ENCODE assay signal across 11 cellular contexts in genomic region chr2:30565860-30566358, GRCh38.
DNase-seq lines count a peak whose midpoint lies in the region; ATAC-seq and TF ChIP-seq lines count a peak whose summit lies in the region.
"Had no signal": no experiment of that assay in that cellular context is flagged by ENCODE, and none has a peak within 500 bp of the region (broad histone marks: within the 10 kb centered on the region; RNA-seq: fewer than 3 reads in every experiment).

No MANE protein-coding gene starts in this region.

- intact Hi-C loops in heart left ventricle (cut with DNase I) (loop anchor here in 1 of 10 donors (10.0 kb wide), 1 partner anchor 331 kb away; the partner anchor contains the start of gene LBH), sciatic nerve (cut with DNase I) (no loop called here)

- peaks cover 0 to 38% (median 12%) of the 10 kb centered on the region in 9 donors for H3K36me3 ChIP-seq in heart left ventricle
- H3K36me3 ChIP-seq: uterus had no signal

- peak; percentile 50 to 87 (median 86) for ATAC-seq in heart left ventricle
- ATAC-seq in sciatic nerve, result peak; percentile 88
- ATAC-seq: K562 had no signal

- DNase-seq in AG20443 (ENCODE audit: low spot score), result peak; percentile 78
- DNase-seq in activated CD4-positive, alpha-beta T cell treated with anti-CD3 and anti-CD28 coated beads, Interleukin-2, amount 50 U/mL, for 48 hours, result peak; percentile 9 to 37
- peak; percentile 42 to 67 (median 58) for DNase-seq in heart left ventricle
- DNase-seq in sciatic nerve (ENCODE audit: low spot score), result no peak
- no peak for DNase-seq in nucleus accumbens (lab: John Stamatoyannopoulos, UW)
- DNase-seq in DMS53 treated with DMSO at 0.1 percent for 48 hours (lab: John Stamatoyannopoulos, UW; ENCODE audit: unreplicated experiment), result no peak
- no peak for DNase-seq in DMS153 (lab: John Stamatoyannopoulos, UW)
- DNase-seq in GM20000 (ENCODE audit: low spot score), result no peak
- DNase-seq: NCI-H2081 had no signal

- no peak for TF ChIP-seq POLR2A in heart left ventricle (IDR thresholded peaks at IDR 0.05)

- no peaks in the 10 kb centered on the region for H3K9me3 ChIP-seq in heart left ventricle
- H3K9me3 ChIP-seq: uterus had no signal

- H3K4me1 ChIP-seq in heart left ventricle, result peaks cover 0 to 23% (median 8%) of the 10 kb centered on the region in 12 donors
- H3K4me1 ChIP-seq: uterus had no signal

- WGBS in heart left ventricle, 4 donors, result 62 to 71% (median 66%) methylated on average over 5 of the region's 5 CpGs

- peak overlapping the region in 2 of 12 donors; percentile 4 to 10 for H3K4me3 ChIP-seq in heart left ventricle
- H3K4me3 ChIP-seq: K562, uterus had no signal

- H3K27ac ChIP-seq in heart left ventricle, result peak overlapping the region; percentile 6 to 79 (median 62)

- no peaks in the 10 kb centered on the region for H3K27me3 ChIP-seq in heart left ventricle
- H3K27me3 ChIP-seq: uterus had no signal

- TF ChIP-seq CTCF in heart left ventricle (IDR thresholded peaks at IDR 0.05) (no peak), GM20000 (IDR thresholded peaks at IDR 0.05; ENCODE audit: extremely low read depth, missing control alignments) (no peak)

Comparison
In these comparisons a context has a peak if more than half of its experiments do, and no peak if none do; other contexts are left out.
1. DNase-seq: peak in AG20443 (single experiment), activated CD4-positive, alpha-beta T cell treated with anti-CD3 and anti-CD28 coated beads, Interleukin-2, amount 50 U/mL, for 48 hours (2 of 2) and heart left ventricle (5 of 5); none in sciatic nerve (single experiment), nucleus accumbens (0 of 56), DMS53 treated with DMSO at 0.1 percent for 48 hours (single experiment), DMS153 (single experiment) and GM20000 (single experiment).